In the genomic region with DNA sequence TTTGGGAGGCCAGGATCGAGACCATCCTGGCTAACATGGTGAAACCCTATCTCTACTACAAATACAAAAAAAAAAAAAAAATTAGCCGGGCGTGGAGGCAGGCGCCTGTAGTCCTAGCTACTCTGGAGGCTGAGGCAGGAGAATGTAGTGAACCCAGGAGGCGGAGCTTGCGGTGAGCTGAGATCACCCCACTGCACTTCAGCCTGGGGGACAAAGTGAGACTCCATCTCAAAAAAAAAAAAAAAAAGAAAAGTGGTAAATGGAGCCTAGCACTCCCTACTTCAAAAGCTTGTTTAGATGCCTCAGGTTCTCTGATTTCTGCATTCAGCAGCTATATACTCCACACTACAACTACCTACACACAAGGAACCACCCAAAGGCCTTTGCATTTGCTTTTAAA, we compare ENCODE assay signal across 6 cellular contexts. TPM values are rescaled to one million over a fixed set of nuclear protein-coding genes. Genes with fewer than 3 reads are reported as not detected.
DNase-seq lines count a peak whose midpoint lies in the region; ATAC-seq, FAIRE-seq and TF ChIP-seq lines count a peak whose summit lies in the region.
"Not testable (repeated sequence)": the region's sequence is repeated elsewhere in the genome, so short reads cannot be mapped to it uniquely, and the experiment has no call there.

No MANE protein-coding gene starts in this region.

- not testable (repeated sequence) for TF ChIP-seq CTCF in HEK293 (tag by site-specific recombination; IDR thresholded peaks at IDR 0.05); K562 (IDR thresholded peaks at IDR 0.05 in 2 of 3, conservative IDR thresholded peaks at IDR 0.05 in 1 of 3; ENCODE audit: insufficient read depth in 2 of 3, low read depth in 1 of 3, low read length in 3 of 3); psoas muscle (IDR thresholded peaks at IDR 0.05); testis (IDR thresholded peaks at IDR 0.05)

- H2BK120ac ChIP-seq in mesendoderm (ENCODE audit: low read depth, low read length): not testable (repeated sequence)

- not testable (repeated sequence) for H2BK5ac ChIP-seq in mesendoderm (ENCODE audit: low read length)

- not testable (repeated sequence) for TF ChIP-seq POLR2A in K562 (conservative IDR thresholded peaks at IDR 0.05); testis (IDR thresholded peaks at IDR 0.05)

- H3K4me3 ChIP-seq in HEK293 (ENCODE audit: low read depth, low read length); K562; mesendoderm (ENCODE audit: low read length); psoas muscle; testis: not testable (repeated sequence)

- H4K8ac ChIP-seq in mesendoderm (ENCODE audit: low read depth, low read length): not testable (repeated sequence)

- H3K4me1 ChIP-seq in HEK293 (ENCODE audit: control insufficient read depth, insufficient read depth, low read length); K562 (replicated peaks in 1 of 2; ENCODE audit: control insufficient read depth in 2 of 2, insufficient read depth in 2 of 2, low read length in 2 of 2); mesendoderm (ENCODE audit: control insufficient read depth, low read depth, low read length): not testable (repeated sequence)
- H3K4me1 ChIP-seq in psoas muscle: peaks cover 51% of the 10 kb centered on the region
- peaks cover 13% of the 10 kb centered on the region for H3K4me1 ChIP-seq in testis

- not testable (repeated sequence) for TF ChIP-seq EP300 in K562 (IDR thresholded peaks at IDR 0.05; ENCODE audit: low read length)

- in situ Hi-C loops in K562 (cut with MboI): not testable (repeated sequence)

- H4K5ac ChIP-seq in mesendoderm (ENCODE audit: low read length): not testable (repeated sequence)

- ATAC-seq in K562, psoas muscle: not testable (repeated sequence)

- H3K9ac ChIP-seq in K562 (ENCODE audit: insufficient read depth in 1 of 2, low read depth in 2 of 2, low read length in 2 of 2); mesendoderm (ENCODE audit: low read length): not testable (repeated sequence)

- not testable (repeated sequence) for H2AK5ac ChIP-seq in mesendoderm (ENCODE audit: low read length)

- H3K9me1 ChIP-seq in K562 (ENCODE audit: control insufficient read depth, insufficient read depth, low read length): not testable (repeated sequence)

- H2BK15ac ChIP-seq in mesendoderm (replicated peaks; ENCODE audit: low read depth): not testable (repeated sequence)

- not testable (repeated sequence) for H3K36me3 ChIP-seq in HEK293 (ENCODE audit: control insufficient read depth in 2 of 2, insufficient read depth in 1 of 2, low read length in 2 of 2); K562 (ENCODE audit: control insufficient read depth, insufficient read depth, low read length); mesendoderm (ENCODE audit: control insufficient read depth, insufficient read depth, low read length); psoas muscle (ENCODE audit: insufficient read depth in 1 of 2, low read depth in 1 of 2); testis (ENCODE audit: low read depth, missing control alignments)

- not testable (repeated sequence) for H3K18ac ChIP-seq in mesendoderm (ENCODE audit: low read length)

- H2AFZ ChIP-seq in K562 (ENCODE audit: low read depth, low read length): not testable (repeated sequence)

- not testable (repeated sequence) for H3K9me3 ChIP-seq in HEK293 (ENCODE audit: control insufficient read depth, insufficient read depth, low read depth, low read length); K562 (replicated peaks; ENCODE audit: control insufficient read depth, insufficient read depth, low read depth, low read length); psoas muscle; testis

- not testable (repeated sequence) for H3K79me2 ChIP-seq in K562 (ENCODE audit: control insufficient read depth, insufficient read depth, low read length); mesendoderm (ENCODE audit: control insufficient read depth, insufficient read depth, low read length)

- not testable (repeated sequence) for BruUV-seq in K562 (replicated peaks; lab: Mats Ljungman, UMichigan)

- DNase-seq in ELF-1 (ENCODE audit: low read depth, low spot score) (peak; percentile 27), mesendoderm (peak; percentile 9)
- not testable (repeated sequence) for DNase-seq in K562 (ENCODE audit: extremely low read depth in 1 of 4, low spot score in 3 of 4); psoas muscle; testis

- POLR2A ChIA-PET in HEK293 (lab: Yijun Ruan, JAX): interaction anchor here (0.6 to 0.7 kb wide), 2 partner anchors 20 to 143 kb away, joined by 3 to 4 read pairs; no protein-coding TSS in a partner anchor
- POLR2A ChIA-PET in K562 (lab: Yijun Ruan, JAX): not testable (repeated sequence)

- FAIRE-seq in K562 (lab: Jason Lieb, UNC): not testable (repeated sequence)

- not testable (repeated sequence) for H3K23ac ChIP-seq in mesendoderm (ENCODE audit: low read length)

- H3K4me2 ChIP-seq in K562 (ENCODE audit: insufficient read depth, low read length); mesendoderm (ENCODE audit: low read length): not testable (repeated sequence)

- H4K20me1 ChIP-seq in K562 (replicated peaks; ENCODE audit: control insufficient read depth, insufficient read depth, low read length): not testable (repeated sequence)

- not testable (repeated sequence) for TF ChIP-seq RAD21 in K562 (CRISPR knock-in tag; conservative IDR thresholded peaks at IDR 0.05 in 1 of 2, IDR thresholded peaks at IDR 0.05 in 1 of 2)

- H3K79me1 ChIP-seq in mesendoderm (ENCODE audit: low read length): not testable (repeated sequence)

- not testable (repeated sequence) for H3K27ac ChIP-seq in HEK293 (ENCODE audit: extremely low read depth, low read depth, low read length); K562 (ENCODE audit: extremely low read depth, low read depth, low read length); mesendoderm (ENCODE audit: low read depth, low read length)
- H3K27ac ChIP-seq in psoas muscle (peak overlapping the region; percentile 80), testis (peak overlapping the region; percentile 65 to 74)

- H3K4ac ChIP-seq in mesendoderm (ENCODE audit: low read depth, low read length): not testable (repeated sequence)

- WGBS in K562 (ENCODE audit: insufficient coverage, low coverage, missing lambda C conversion rate): 0% methylated on average over 2 of the region's 6 CpGs
- no CpG with 5 or more reads among the region's 6 CpGs for WGBS in mesendoderm (ENCODE audit: extremely low coverage, insufficient coverage, low lambda C conversion rate)
- WGBS in psoas muscle, 3 donors: 88 to 97% (median 90%) methylated on average over 6 of the region's 6 CpGs
- WGBS in testis, 2 donors: 58 to 76% methylated on average over 6 of the region's 6 CpGs

- H3K56ac ChIP-seq in mesendoderm (ENCODE audit: low read length): not testable (repeated sequence)

- H3K27me3 ChIP-seq in K562 (ENCODE audit: control insufficient read depth in 2 of 2, insufficient read depth in 2 of 2, low read length in 2 of 2); mesendoderm (ENCODE audit: insufficient read depth, low read length, poor library complexity); psoas muscle (ENCODE audit: insufficient read depth in 3 of 3, low read length in 2 of 3); testis: not testable (repeated sequence)

- intact Hi-C loops in K562 (cut with micrococcal nuclease); psoas muscle (cut with DNase I); testis (cut with DNase I; ENCODE audit: low total_unique reads): not testable (repeated sequence)

- CTCF ChIA-PET in HEK293 (lab: Yijun Ruan, JAX); K562 (lab: Yijun Ruan, JAX; ENCODE audit: low intra/inter-chr PET ratio): not testable (repeated sequence)

RNA-seq across cellular contexts. Expression of a gene that starts 56.4 kb away (rescaled TPM):
- 0.63 TPM in 1 of 2 replicates, not detected in the other for total RNA-seq in K562 (2011; cell fraction: chromatin; rRNA removed; ENCODE audit: low replicate concordance)
- not detected in 2 replicates for total RNA-seq in K562 (2011; cell fraction: nucleolus; rRNA removed)
- total RNA-seq in K562 (2011; cell fraction: nucleoplasm; rRNA removed): 0.29 TPM in 1 of 2 replicates, not detected in the other
- total RNA-seq in K562 (2014; rRNA removed): not detected in 2 replicates
- 0.18 TPM in 1 of 2 replicates, not detected in the other for total RNA-seq in K562 (2014; rRNA removed; fragmentation: Illumina TruSeq; extraction: Trizol)
- total RNA-seq in K562 (2015; rRNA removed; fragmentation: Illumina TruSeq; extraction: Trizol): not detected in 2 replicates
- total RNA-seq in K562 (2021): 0.33 and 0.36 TPM in 2 replicates
- 0.03 TPM in 1 of 2 replicates, not detected in the other for polyA plus RNA-seq in K562 (2011; rRNA removed)
- polyA plus RNA-seq in K562 (2011; cell fraction: cytosol; rRNA removed): 0.03 TPM in 1 of 2 replicates, not detected in the other
- polyA plus RNA-seq in K562 (2011; cell fraction: nucleus; rRNA removed): 0.07 TPM in 2 replicates
- polyA plus RNA-seq in K562 (2012): 0.17 TPM in 1 of 2 replicates, not detected in the other
- polyA plus RNA-seq in K562 (2014; fragmentation: Illumina TruSeq; extraction: Trizol): 0.04 and 0.12 TPM in 2 replicates
- polyA plus RNA-seq in K562 (2014; fragmentation: Nextera tagmentation; extraction: Ambion mirVana): under 1 TPM; 0.01 to 0.04 TPM
- 0.07 TPM in 1 of 2 replicates, not detected in the other for polyA plus RNA-seq in K562 (2014; rRNA removed)
- polyA minus RNA-seq in K562 (2011; rRNA and poly(A)+ RNA removed): 0.03 TPM in 1 of 2 replicates, not detected in the other
- not detected in 2 replicates for polyA minus RNA-seq in K562 (2011; cell fraction: cytosol; rRNA and poly(A)+ RNA removed)
- polyA minus RNA-seq in K562 (2011; cell fraction: nucleus; rRNA and poly(A)+ RNA removed): not detected in 2 replicates
- polyA plus RNA-seq in mesendoderm (2013, experiment 1 of 2): 4.3 TPM
- polyA plus RNA-seq in mesendoderm (2013, experiment 2 of 2): 4.4 TPM
- total RNA-seq in psoas muscle: 100 to 1,000 TPM in 3 of 4 donors, 10 to 100 TPM in 1; 83.8 to 183 (median 145) TPM
- 10 to 100 TPM; 41.2 to 53.9 (median 44.1) TPM for polyA plus RNA-seq in psoas muscle
- total RNA-seq in testis: 10 to 100 TPM; 72.4 to 88.1 TPM
- polyA plus RNA-seq in testis (ENCODE audit: insufficient read depth, low read depth, low replicate concordance): 31.2 TPM

Comparison
In these comparisons a context has a peak if more than half of its experiments do, and no peak if none do; other contexts are left out.
1. RNA of a gene that starts 56.4 kb away (total RNA-seq): 83.8 to 183 TPM in psoas muscle and 72.4 to 88.1 TPM in testis; 0.18 to 0.63 TPM in K562; every median in the first group is over 10 times any median in the second.